ENCODE assay signal across 10 cellular contexts in the genomic region with DNA sequence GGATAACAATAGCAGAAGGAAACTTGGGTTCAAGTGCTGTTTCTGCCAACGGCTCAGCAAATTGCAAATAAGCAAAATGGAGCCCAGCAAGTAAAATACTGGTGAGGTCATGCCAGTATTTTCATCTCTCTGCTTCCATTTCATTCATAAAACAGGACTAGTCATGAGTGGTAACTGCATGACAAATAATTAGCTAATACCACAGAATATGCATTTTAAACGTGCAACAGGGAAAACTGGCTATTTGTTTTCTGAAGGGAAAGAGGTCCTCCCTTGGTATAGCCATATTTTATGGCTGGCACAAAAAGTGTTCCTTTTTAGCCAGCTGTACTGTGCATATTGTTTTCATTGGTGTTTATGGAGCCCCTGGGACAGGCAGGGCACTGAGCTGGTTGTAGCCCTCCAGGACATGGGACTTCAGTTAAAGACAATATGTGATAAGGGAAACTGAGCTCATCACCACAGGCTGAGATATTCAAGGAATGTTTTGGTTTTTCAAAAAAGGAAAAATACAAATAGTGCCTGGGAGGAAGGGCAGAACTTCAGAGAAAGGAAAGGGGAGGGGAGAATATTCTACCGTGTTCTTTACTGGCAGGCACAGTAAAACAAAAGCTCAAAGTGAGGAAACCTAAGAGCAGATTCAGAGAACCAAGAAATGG. TPM values are rescaled to one million over a fixed set of nuclear protein-coding genes. Genes with fewer than 3 reads are reported as not detected.
A peak's percentile ranks its signal among the peaks of the same experiment; 100 is the strongest.
DNase-seq lines count a peak whose midpoint lies in the region; ATAC-seq and TF ChIP-seq lines count a peak whose summit lies in the region.
"Had no signal": no experiment of that assay in that cellular context is flagged by ENCODE, and none has a peak within 500 bp of the region (broad histone marks: within the 10 kb centered on the region; RNA-seq: fewer than 3 reads in every experiment).

No MANE protein-coding gene starts in this region.

- CTCF ChIA-PET in OCI-LY7 (lab: Charles Lee; ENCODE audit: unreplicated experiment): interaction anchor here (0.5 kb wide), 1 partner anchor 538 kb away, joined by 3 read pairs; no protein-coding TSS in a partner anchor

- POLR2A ChIA-PET in OCI-LY7 (lab: Charles Lee): interaction anchor here (0.8 to 2.2 kb wide), 5 partner anchors 9 to 174 kb away, joined by 3 to 17 read pairs (median 4); no protein-coding TSS in a partner anchor

- TF ChIP-seq CTCF in OCI-LY7 (conservative IDR thresholded peaks at IDR 0.05; ENCODE audit: low read length) (no peak), coronary artery (IDR thresholded peaks at IDR 0.05) (no peak)

- no peaks in the 10 kb centered on the region for H3K36me3 ChIP-seq in OCI-LY7 (ENCODE audit: insufficient read depth, low read length)

- peaks cover 59% of the 10 kb centered on the region for H3K4me1 ChIP-seq in OCI-LY7 (ENCODE audit: insufficient read depth, low read length, poor library complexity, severe bottlenecking)

- peak overlapping the region; percentile 22; the same call in 1 of the 2 replicates for H2AFZ ChIP-seq in OCI-LY7 (ENCODE audit: low read length)

- BruUV-seq in OCI-LY7 (replicated peaks; lab: Mats Ljungman, UMichigan): no TSS peak

- H3K9me3 ChIP-seq in OCI-LY7 (ENCODE audit: low read length): no peaks in the 10 kb centered on the region

- H3K27ac ChIP-seq in OCI-LY7 (ENCODE audit: low read depth, low read length, poor library complexity, severe bottlenecking) (peak overlapping the region; percentile 74), coronary artery (peak overlapping the region; percentile 14 to 25)
- H3K27ac ChIP-seq: 22Rv1 had no signal

- no peaks in the 10 kb centered on the region for H3K36me3 Mint-ChIP-seq in natural killer cell treated with Interleukin-12 subunit alpha and Interleukin-12 subunit beta and Interleukin-15 and Interleukin-18, amount 100 ng/mL, for 72 hours

- H3K4me3 Mint-ChIP-seq in natural killer cell treated with Interleukin-12 subunit alpha and Interleukin-12 subunit beta and Interleukin-15 and Interleukin-18, amount 100 ng/mL, for 72 hours: peak overlapping the region; percentile 52

- peak overlapping the region; percentile 81 to 94 for H3K27ac Mint-ChIP-seq in natural killer cell treated with Interleukin-12 subunit alpha and Interleukin-12 subunit beta and Interleukin-15 and Interleukin-18, amount 100 ng/mL, for 72 hours

- H3K79me2 ChIP-seq in OCI-LY7 (ENCODE audit: insufficient read depth, low read depth, low read length): no peaks in the 10 kb centered on the region

- no peak for ATAC-seq in natural killer cell treated with Interleukin-12 subunit alpha and Interleukin-12 subunit beta and Interleukin-15 and Interleukin-18, amount 100 ng/mL, for 72 hours
- ATAC-seq in HG03025 (IDR thresholded peaks at IDR 0.05; ENCODE audit: low FRiP score, unreplicated experiment): no peak

- intact Hi-C loops in OCI-LY7 (cut with micrococcal nuclease; ENCODE audit: unreplicated experiment): no loop called here

- no peaks in the 10 kb centered on the region for H3K27me3 Mint-ChIP-seq in natural killer cell treated with Interleukin-12 subunit alpha and Interleukin-12 subunit beta and Interleukin-15 and Interleukin-18, amount 100 ng/mL, for 72 hours

- peaks cover 41 to 43% of the 10 kb centered on the region in 2 donors for H3K4me1 Mint-ChIP-seq in natural killer cell treated with Interleukin-12 subunit alpha and Interleukin-12 subunit beta and Interleukin-15 and Interleukin-18, amount 100 ng/mL, for 72 hours (ENCODE audit: low read depth in 2 of 2)

- no peaks in the 10 kb centered on the region for H3K9me3 Mint-ChIP-seq in natural killer cell treated with Interleukin-12 subunit alpha and Interleukin-12 subunit beta and Interleukin-15 and Interleukin-18, amount 100 ng/mL, for 72 hours

- peak; percentile 26 for DNase-seq in NCI-H1105 treated with DMSO at 0.1 percent for 48 hours (lab: John Stamatoyannopoulos, UW)
- no peak for DNase-seq in NCI-H1105 (lab: John Stamatoyannopoulos, UW)
- DNase-seq in OCI-LY7 (ENCODE audit: low spot score): no peak
- no peak for DNase-seq in coronary artery (ENCODE audit: low spot score)
- DNase-seq in natural killer cell treated with Interleukin-12 subunit alpha and Interleukin-12 subunit beta and Interleukin-15 and Interleukin-18, amount 100 ng/mL, for 72 hours (ENCODE audit: low spot score): no peak
- DNase-seq in SKM-1 (lab: John Stamatoyannopoulos, UW; ENCODE audit: unreplicated experiment): no peak
- DNase-seq in NCI-H446 (lab: John Stamatoyannopoulos, UW): no peak
- DNase-seq: stimulated activated CD4-positive, alpha-beta T cell treated with anti-CD3 and anti-CD28 coated beads, Interleukin-2, amount 100 ng/mL, for 24 hours had no signal

- H3K4me3 ChIP-seq in OCI-LY7 (ENCODE audit: low read depth, low read length, poor library complexity, severe bottlenecking) (no peak overlapping the region), coronary artery (no peak overlapping the region)

- H3K4me2 ChIP-seq in OCI-LY7 (ENCODE audit: low read length): peak overlapping the region; percentile 56

- no peaks in the 10 kb centered on the region for H4K20me1 ChIP-seq in OCI-LY7 (ENCODE audit: insufficient read depth, low read length)

- no peaks in the 10 kb centered on the region for H3K9me2 ChIP-seq in OCI-LY7 (ENCODE audit: insufficient read depth, low read length)

RNA-seq across cellular contexts. Expression of gene FOXN3, which starts 26.1 kb away (rescaled TPM):
- total RNA-seq in OCI-LY7 (2014; rRNA removed; shearing (Covaris generic)): 54.8 and 77.7 TPM in 2 replicates
- total RNA-seq in OCI-LY7 (2022): 102 and 108 TPM in 2 replicates
- total RNA-seq in natural killer cell treated with Interleukin-12 subunit alpha and Interleukin-12 subunit beta and Interleukin-15 and Interleukin-18, amount 100 ng/mL, for 72 hours: 100 to 1,000 TPM; 127 to 133 TPM
